8 cellular contexts compared by ENCODE assay signal in genomic region chr3:10437272-10437994, GRCh38.
DNase-seq lines count a peak whose midpoint lies in the region; ATAC-seq, FAIRE-seq and TF ChIP-seq lines count a peak whose summit lies in the region.

No MANE protein-coding gene starts in this region.

- H3K36me3 Mint-ChIP-seq in T-helper 17 cell (ENCODE audit: low read depth) = no peaks in the 10 kb centered on the region

- peak overlapping the region; percentile 82 for H3K27ac Mint-ChIP-seq in T-helper 17 cell

- H3K36me3 ChIP-seq in GM12878 (ENCODE audit: control insufficient read depth in 2 of 2, insufficient read depth in 2 of 2, low read length in 1 of 2) = no peaks in the 10 kb centered on the region

- H3K79me2 ChIP-seq in GM12878 (ENCODE audit: control insufficient read depth, insufficient read depth, low read length) = no peaks in the 10 kb centered on the region

- in situ Hi-C loops in GM12878 (cut with MboI) = no loop called here

- H3K27me3 ChIP-seq in GM12878 (replicated peaks in 1 of 2; ENCODE audit: control insufficient read depth in 2 of 2, insufficient read depth in 2 of 2, low read length in 1 of 2) = no peaks in the 10 kb centered on the region

- TF ChIP-seq POLR2A in GM12878 (IDR thresholded peaks at IDR 0.05; ENCODE audit: low read depth, low read length) (no peak), GM12892 (IDR thresholded peaks at IDR 0.05; ENCODE audit: low read depth, low read length) (no peak)

- RAD21 ChIA-PET in GM12878 (lab: Charles Lee; ENCODE audit: unreplicated experiment) = no interaction called here

- no peak overlapping the region for H3K4me3 ChIP-seq in GM12878

- peaks cover 17% of the 10 kb centered on the region for H3K4me1 Mint-ChIP-seq in T-helper 17 cell

- SMC1A ChIA-PET in GM12878 (lab: Charles Lee; ENCODE audit: uncharacterized antibody, unreplicated experiment) = interaction anchor here (1.2 kb wide), 1 partner anchor 9 kb away, joined by 3 read pairs; no protein-coding TSS in a partner anchor

- POLR2A ChIA-PET in GM12878 (lab: Charles Lee) = no interaction called here

- no peak overlapping the region for H3K4me2 ChIP-seq in GM12878 (ENCODE audit: control insufficient read depth, insufficient read depth)

- intact Hi-C loops in GM12878 (cut with micrococcal nuclease; ENCODE audit: unreplicated experiment) = no loop called here

- no peak overlapping the region for H3K4me3 Mint-ChIP-seq in T-helper 17 cell

- 14% methylated on average over 7 of the region's 7 CpGs for WGBS in GM12878 (ENCODE audit: insufficient coverage, insufficient replicate concordance, low lambda C conversion rate, missing lambda C conversion rate)

- no peak overlapping the region for H3K27ac ChIP-seq in GM12878 (ENCODE audit: control insufficient read depth, insufficient read depth)

- H3K4me1 ChIP-seq in GM12878 (ENCODE audit: control insufficient read depth, insufficient read depth, low read length) = peaks cover 8% of the 10 kb centered on the region

- BruUV-seq in GM12878 (replicated peaks; lab: Mats Ljungman, UMichigan) = no TSS peak

- H3K9ac ChIP-seq in GM12878 (ENCODE audit: control insufficient read depth, insufficient read depth, low read length) = no peak overlapping the region

- no peak for TF ChIP-seq EP300 in GM12878 (IDR thresholded peaks at IDR 0.05; ENCODE audit: borderline replicate concordance in 1 of 2, control insufficient read depth in 1 of 2, low read depth in 2 of 2, low read length in 2 of 2)

- no peaks in the 10 kb centered on the region for H4K20me1 ChIP-seq in GM12878 (ENCODE audit: control insufficient read depth, insufficient read depth)

- CTCF ChIA-PET in GM12878 (lab: Yijun Ruan, JAX) = interaction anchor here (1.4 to 2.2 kb wide), 3 partner anchors 8 to 301 kb away, joined by 3 to 6 read pairs (median 4); no protein-coding TSS in a partner anchor

- DNase-seq in GM20000 (ENCODE audit: low spot score) (peak; percentile 72), T-helper 17 cell (peak in 1 of 3 donors; percentile 19), GM12878 (ENCODE audit: low read depth, low spot score) (peak; percentile 48), GM12892 (ENCODE audit: insufficient read length) (no peak), putamen (ENCODE audit: low spot score) (no peak), ecto neural progenitor cell (ENCODE audit: low spot score) (no peak)
- DNase-seq in stimulated activated CD4-positive, alpha-beta T cell treated with anti-CD3 and anti-CD28 coated beads, Interleukin-15, amount 100 ng/mL, for 1 hour (ENCODE audit: low read depth in 1 of 2, low spot score in 1 of 2) = peak; percentile 9 to 31

- H3K9me3 ChIP-seq in T-helper 17 cell (ENCODE audit: control insufficient read depth, low read length, poor library complexity, severe bottlenecking) = no peaks in the 10 kb centered on the region
- H3K9me3 ChIP-seq in GM12878 (replicated peaks; ENCODE audit: control insufficient read depth, insufficient read depth, low read length) = no peaks in the 10 kb centered on the region

- TF ChIP-seq CTCF in GM20000 (IDR thresholded peaks at IDR 0.05; ENCODE audit: extremely low read depth, missing control alignments) (no peak), GM12878 (IDR thresholded peaks at IDR 0.05 in 2 of 3, conservative IDR thresholded peaks at IDR 0.05 in 1 of 3; ENCODE audit: control insufficient read depth in 2 of 3, extremely low read depth in 1 of 3, insufficient read depth in 1 of 3, low read depth in 3 of 3, low read length in 3 of 3) (no peak)

- peak; percentile 85 for ATAC-seq in T-helper 17 cell
- peak; percentile 72 for ATAC-seq in GM12878
- ATAC-seq in HG02840 (IDR thresholded peaks at IDR 0.05; ENCODE audit: low FRiP score, unreplicated experiment) = no peak

- H3K27me3 Mint-ChIP-seq in T-helper 17 cell = no peaks in the 10 kb centered on the region

- TF ChIP-seq RAD21 in GM12878 (IDR thresholded peaks at IDR 0.05; ENCODE audit: insufficient read depth, low read depth, low read length) = no peak

- no peak overlapping the region; the same call in 1 of the 2 replicates for H2AFZ ChIP-seq in GM12878 (ENCODE audit: control insufficient read depth, low read depth, low read length)

- peak; percentile 86 for FAIRE-seq in GM12878 (lab: Jason Lieb, UNC)
- FAIRE-seq in GM12892 (lab: Jason Lieb, UNC) = no peak

TF ChIP-seq in GM12878, 131 proteins besides CTCF, POLR2A, EP300 and RAD21 (continues in another document):
- peak; percentile 79 for TF ChIP-seq RUNX3 (IDR thresholded peaks at IDR 0.05; ENCODE audit: low read length)
- peak; percentile 60; the same call in 1 of the 2 replicates for TF ChIP-seq ZBED1 (IDR thresholded peaks at IDR 0.05; ENCODE audit: borderline replicate concordance)
- TF ChIP-seq BRCA1 (IDR thresholded peaks at IDR 0.05; ENCODE audit: low read depth, low read length) = no peak
- 0 out of 2 replicates have a peak, but pooled peaks have one; percentile 29 for TF ChIP-seq GATAD2B (conservative IDR thresholded peaks at IDR 0.05; ENCODE audit: low read depth)
- TF ChIP-seq FOS (IDR thresholded peaks at IDR 0.05; ENCODE audit: borderline replicate concordance, extremely low read depth, insufficient read length) = no peak
- TF ChIP-seq JUNB (IDR thresholded peaks at IDR 0.05) = peak; percentile 64
- no peak for TF ChIP-seq YY1 (IDR thresholded peaks at IDR 0.05; ENCODE audit: low read depth, low read length)
- TF ChIP-seq SMC3 (IDR thresholded peaks at IDR 0.05; ENCODE audit: borderline replicate concordance, low read length) = no peak
- peak; percentile 91 for TF ChIP-seq ATF2 (IDR thresholded peaks at IDR 0.05; ENCODE audit: low read length)
- peak; percentile 65 for TF ChIP-seq PKNOX1 (IDR thresholded peaks at IDR 0.05)
- no peak for TF ChIP-seq PRDM15 (CRISPR knock-in tag; IDR thresholded peaks at IDR 0.05)
- peak; percentile 53; the same call in 1 of the 2 replicates for TF ChIP-seq NFIC (IDR thresholded peaks at IDR 0.05; ENCODE audit: low read depth, low read length)
- no peak for TF ChIP-seq BACH1 (IDR thresholded peaks at IDR 0.05; ENCODE audit: borderline replicate concordance)
- no peak for TF ChIP-seq BMI1 (IDR thresholded peaks at IDR 0.05; ENCODE audit: borderline replicate concordance)
- TF ChIP-seq ATF7 (IDR thresholded peaks at IDR 0.05; ENCODE audit: low read depth) = peak; percentile 94
- 0 out of 2 replicates have a peak, but pooled peaks have one; percentile 26 for TF ChIP-seq DPF2 (IDR thresholded peaks at IDR 0.05)
- 0 out of 4 replicates have a peak, but pooled peaks of 1 of the 2 experiments have one; percentile 8 for TF ChIP-seq IKZF2 (IDR thresholded peaks at IDR 0.05)
- TF ChIP-seq HCFC1 (IDR thresholded peaks at IDR 0.05; ENCODE audit: low read length) = no peak

Comparison
In these comparisons a context has a peak if more than half of its experiments do, and no peak if none do; other contexts are left out.
1. DNase-seq: peak in GM20000 (single experiment), GM12878 (single experiment) and stimulated activated CD4-positive, alpha-beta T cell treated with anti-CD3 and anti-CD28 coated beads, Interleukin-15, amount 100 ng/mL, for 1 hour (2 of 2); none in GM12892 (single experiment), putamen (single experiment) and ecto neural progenitor cell (single experiment).